13 cellular contexts compared by ENCODE assay signal in genomic region chr18:76697441-76697901, GRCh38.
A peak's percentile ranks its signal among the peaks of the same experiment; 100 is the strongest.
DNase-seq lines count a peak whose midpoint lies in the region; ATAC-seq and TF ChIP-seq lines count a peak whose summit lies in the region.
"Had no signal": no experiment of that assay in that cellular context is flagged by ENCODE, and none has a peak within 500 bp of the region (broad histone marks: within the 10 kb centered on the region; RNA-seq: fewer than 3 reads in every experiment).

No MANE protein-coding gene starts in this region.

- H3K27ac Mint-ChIP-seq in HFFc6: no peak overlapping the region

- H3K4me1 ChIP-seq in colonic mucosa: no peaks in the 10 kb centered on the region
- peaks cover 0 to 5% (median 2%) of the 10 kb centered on the region in 5 donors for H3K4me1 ChIP-seq in subcutaneous abdominal adipose tissue (ENCODE audit: control insufficient read depth in 5 of 5, insufficient read depth in 5 of 5, low read length in 5 of 5)

- H3K36me3 ChIP-seq in colonic mucosa: no peaks in the 10 kb centered on the region
- H3K36me3 ChIP-seq in subcutaneous abdominal adipose tissue (ENCODE audit: control insufficient read depth in 5 of 5, insufficient read depth in 5 of 5, low read length in 5 of 5): no peaks in the 10 kb centered on the region

- H3K27ac ChIP-seq in colonic mucosa (no peak overlapping the region), subcutaneous abdominal adipose tissue (ENCODE audit: low read depth, low read length) (no peak overlapping the region)
- H3K27ac ChIP-seq: epithelial cell of prostate, RWPE1 had no signal

- H3K27me3 ChIP-seq in colonic mucosa: no peaks in the 10 kb centered on the region
- H3K27me3 ChIP-seq in subcutaneous abdominal adipose tissue (ENCODE audit: control insufficient read depth in 5 of 5, insufficient read depth in 4 of 5, low read length in 5 of 5): peaks cover 0 to 17% (median 12%) of the 10 kb centered on the region in 5 donors

- H3K4me3 ChIP-seq in colonic mucosa (no peak overlapping the region), subcutaneous abdominal adipose tissue (ENCODE audit: low read depth in 1 of 5, low read length in 5 of 5) (peak overlapping the region in 3 of 5 donors; percentile 11 to 59 (median 42))

- TF ChIP-seq CTCF in HFFc6 (IDR thresholded peaks at IDR 0.05): no peak
- TF ChIP-seq CTCF in colonic mucosa (IDR thresholded peaks at IDR 0.05): no peak

- H3K9ac ChIP-seq in colonic mucosa (ENCODE audit: low read depth in 2 of 2, low read length in 2 of 2) (peak overlapping the region; percentile 30 to 40), subcutaneous abdominal adipose tissue (ENCODE audit: low read length in 5 of 5) (peak overlapping the region in 1 of 5 donors; percentile 38)

- peak overlapping the region; percentile 70; the same call in 1 of the 2 replicates for H3K4me3 Mint-ChIP-seq in HFFc6
- H3K4me3 Mint-ChIP-seq: naive B cell had no signal

- H3K36me3 Mint-ChIP-seq in HFFc6 (ENCODE audit: low read depth): no peaks in the 10 kb centered on the region
- H3K36me3 Mint-ChIP-seq: naive B cell had no signal

- ATAC-seq in HG03378 (IDR thresholded peaks at IDR 0.05; ENCODE audit: unreplicated experiment): no peak
- ATAC-seq: activated CD4-positive, CD25-positive, alpha-beta regulatory T cell treated with anti-CD3 and anti-CD28 coated beads, Interleukin-2, amount 50 U/mL, for 24 hours had no signal

- intact Hi-C loops in colonic mucosa (cut with DNase I): no loop called here

- peaks cover 22% of the 10 kb centered on the region for H3K27me3 Mint-ChIP-seq in HFFc6 (ENCODE audit: insufficient read depth)

- DNase-seq in HFFc6 (no peak), colonic mucosa (no peak), kidney glomerular epithelial cell (lab: John Stamatoyannopoulos, UW) (peak; percentile 68), middle frontal gyrus (ENCODE audit: extremely low spot score, low spot score) (no peak), LoVo (ENCODE audit: low spot score) (no peak)
- DNase-seq in activated CD4-positive, alpha-beta T cell treated with anti-CD3 and anti-CD28 coated beads, Interleukin-2, amount 50 U/mL, for 48 hours: no peak
- DNase-seq: activated naive CD4-positive, alpha-beta T cell; naive B cell had no signal

- H3K4me1 Mint-ChIP-seq in HFFc6 (ENCODE audit: low read depth): peaks cover 9% of the 10 kb centered on the region

- no peaks in the 10 kb centered on the region for H3K9me3 ChIP-seq in colonic mucosa
- peaks cover 0 to 5% (median 0%) of the 10 kb centered on the region in 5 donors for H3K9me3 ChIP-seq in subcutaneous abdominal adipose tissue (ENCODE audit: control insufficient read depth in 5 of 5, low read length in 5 of 5)

- no peaks in the 10 kb centered on the region for H3K9me3 Mint-ChIP-seq in HFFc6
